In the genomic region with DNA sequence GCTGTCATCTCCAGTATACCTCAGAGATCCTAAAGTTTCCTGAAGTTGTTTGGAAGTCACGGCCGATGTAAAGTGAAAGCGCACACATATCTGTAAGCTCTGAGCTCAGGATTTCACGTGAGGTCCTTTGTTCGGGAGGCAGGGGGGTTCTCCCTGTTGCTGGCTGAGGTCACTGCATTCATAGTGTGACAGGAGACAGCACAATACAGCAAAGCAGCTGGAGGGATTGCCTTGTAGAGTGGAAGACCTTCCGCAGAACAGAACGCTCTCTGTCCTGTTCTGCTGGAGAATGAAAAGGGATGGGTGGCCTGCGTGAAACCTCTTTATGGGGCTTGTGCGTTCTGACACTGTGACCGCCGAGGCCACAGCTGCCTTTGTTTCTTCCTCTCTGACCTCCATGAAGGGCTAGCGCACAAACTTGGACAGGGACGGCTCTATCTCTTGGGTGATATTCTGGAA, we compare ENCODE assay signal across 9 cellular contexts. TPM values are rescaled to one million over a fixed set of nuclear protein-coding genes. Genes with fewer than 3 reads are reported as not detected.
DNase-seq lines count a peak whose midpoint lies in the region; ATAC-seq, FAIRE-seq and TF ChIP-seq lines count a peak whose summit lies in the region.
"Had no signal": no experiment of that assay in that cellular context is flagged by ENCODE, and none has a peak within 500 bp of the region (broad histone marks: within the 10 kb centered on the region; RNA-seq: fewer than 3 reads in every experiment).

No MANE protein-coding gene starts in this region.

- in situ Hi-C loops in K562 (cut with MboI) = loop anchor here (5.0 kb wide), 3 partner anchors 42 to 132 kb away; no protein-coding TSS in a partner anchor

- BruUV-seq in K562 (replicated peaks; lab: Mats Ljungman, UMichigan) = no TSS peak

- TF ChIP-seq CTCF in K562 (IDR thresholded peaks at IDR 0.05 in 2 of 3, conservative IDR thresholded peaks at IDR 0.05 in 1 of 3; ENCODE audit: insufficient read depth in 2 of 3, low read depth in 1 of 3, low read length in 3 of 3) = no peak

- POLR2A ChIA-PET in K562 (lab: Yijun Ruan, JAX) = interaction anchor here (0.6 to 1.7 kb wide), 6 partner anchors 9 to 154 kb away, joined by 3 to 8 read pairs (median 4); a partner anchor contains a TSS

- peak overlapping the region; percentile 61 to 65; a peak in 3 of 4 replicates for H3K9ac ChIP-seq in K562 (ENCODE audit: insufficient read depth in 1 of 2, low read depth in 2 of 2, low read length in 2 of 2)

- DNase-seq in T-helper 1 cell (no peak), K562 (ENCODE audit: extremely low read depth in 1 of 4, low spot score in 3 of 4) (no peak), memory B cell (ENCODE audit: low spot score in 2 of 2) (no peak), SHP77 treated with DMSO at 0.1 percent for 48 hours (lab: John Stamatoyannopoulos, UW) (no peak), NCI-H1105 treated with DMSO at 0.1 percent for 48 hours (lab: John Stamatoyannopoulos, UW) (no peak), DMS153 treated with DMSO at 0.1 percent for 48 hours (lab: John Stamatoyannopoulos, UW; ENCODE audit: unreplicated experiment) (no peak)
- DNase-seq: 8988T had no signal

- H3K4me3 ChIP-seq in K562 = no peak overlapping the region

- no peak for TF ChIP-seq EP300 in K562 (IDR thresholded peaks at IDR 0.05; ENCODE audit: low read length)

- no peaks in the 10 kb centered on the region for H4K20me1 ChIP-seq in K562 (replicated peaks; ENCODE audit: control insufficient read depth, insufficient read depth, low read length)

- H3K79me2 ChIP-seq in K562 (ENCODE audit: control insufficient read depth, insufficient read depth, low read length) = no peaks in the 10 kb centered on the region

- H3K36me3 ChIP-seq in K562 (ENCODE audit: control insufficient read depth, insufficient read depth, low read length) = no peaks in the 10 kb centered on the region

- ATAC-seq in K562 = no peak
- ATAC-seq in memory B cell (ENCODE audit: low read depth) = no peak

- no peaks in the 10 kb centered on the region for H3K27me3 Mint-ChIP-seq in T-helper 1 cell treated with Interleukin-12 subunit alpha and Interleukin-12 subunit beta and Interleukin-4 antibody, amounts not matched to agents 30 μg/mL and 1 μg/mL, for 36 hours (ENCODE audit: low read depth)
- no peaks in the 10 kb centered on the region for H3K27me3 Mint-ChIP-seq in memory B cell

- peak overlapping the region; percentile 93 for H2AFZ ChIP-seq in K562 (ENCODE audit: low read depth, low read length)

- no peak for FAIRE-seq in K562 (lab: Jason Lieb, UNC)

- H3K27me3 ChIP-seq in K562 (ENCODE audit: control insufficient read depth in 2 of 2, insufficient read depth in 2 of 2, low read length in 2 of 2) = no peaks in the 10 kb centered on the region

- intact Hi-C loops in K562 (cut with micrococcal nuclease) = no loop called here

- H3K4me3 Mint-ChIP-seq in T-helper 1 cell treated with Interleukin-12 subunit alpha and Interleukin-12 subunit beta and Interleukin-4 antibody, amounts not matched to agents 30 μg/mL and 1 μg/mL, for 36 hours = peak overlapping the region; percentile 21
- peak overlapping the region; percentile 71 for H3K4me3 Mint-ChIP-seq in memory B cell

- TF ChIP-seq RAD21 in K562 (CRISPR knock-in tag; conservative IDR thresholded peaks at IDR 0.05 in 1 of 2, IDR thresholded peaks at IDR 0.05 in 1 of 2) = no peak

- peaks cover 3% of the 10 kb centered on the region for H3K9me3 Mint-ChIP-seq in T-helper 1 cell treated with Interleukin-12 subunit alpha and Interleukin-12 subunit beta and Interleukin-4 antibody, amounts not matched to agents 30 μg/mL and 1 μg/mL, for 36 hours
- H3K9me3 Mint-ChIP-seq in memory B cell = no peaks in the 10 kb centered on the region

- no peak for TF ChIP-seq POLR2A in K562 (conservative IDR thresholded peaks at IDR 0.05)

- H3K9me3 ChIP-seq in K562 (replicated peaks; ENCODE audit: control insufficient read depth, insufficient read depth, low read depth, low read length) = no peaks in the 10 kb centered on the region

- H3K9me1 ChIP-seq in K562 (ENCODE audit: control insufficient read depth, insufficient read depth, low read length) = no peaks in the 10 kb centered on the region

- peaks cover 48 to 76% of the 10 kb centered on the region in 2 experiments for H3K4me1 ChIP-seq in K562 (replicated peaks in 1 of 2; ENCODE audit: control insufficient read depth in 2 of 2, insufficient read depth in 2 of 2, low read length in 2 of 2)

- H3K4me2 ChIP-seq in K562 (ENCODE audit: insufficient read depth, low read length) = peak overlapping the region; percentile 73; the same call in 1 of the 2 replicates

- peak overlapping the region; percentile 100 for H3K27ac Mint-ChIP-seq in T-helper 1 cell treated with Interleukin-12 subunit alpha and Interleukin-12 subunit beta and Interleukin-4 antibody, amounts not matched to agents 30 μg/mL and 1 μg/mL, for 36 hours
- H3K27ac Mint-ChIP-seq in memory B cell = peak overlapping the region; percentile 97

- WGBS in K562 (ENCODE audit: insufficient coverage, low coverage, missing lambda C conversion rate) = 84% methylated on average over 13 of the region's 13 CpGs

- peaks cover 74% of the 10 kb centered on the region for H3K4me1 Mint-ChIP-seq in T-helper 1 cell treated with Interleukin-12 subunit alpha and Interleukin-12 subunit beta and Interleukin-4 antibody, amounts not matched to agents 30 μg/mL and 1 μg/mL, for 36 hours (ENCODE audit: low read depth)
- peaks cover 45% of the 10 kb centered on the region for H3K4me1 Mint-ChIP-seq in memory B cell

- H3K27ac ChIP-seq in K562 (ENCODE audit: extremely low read depth, low read depth, low read length) (peak overlapping the region; percentile 98), temporal lobe (ENCODE audit: low read depth, low read length) (peak overlapping the region; percentile 42)

- CTCF ChIA-PET in K562 (lab: Yijun Ruan, JAX; ENCODE audit: low intra/inter-chr PET ratio) = no interaction called here

- peaks cover 3% of the 10 kb centered on the region for H3K36me3 Mint-ChIP-seq in T-helper 1 cell treated with Interleukin-12 subunit alpha and Interleukin-12 subunit beta and Interleukin-4 antibody, amounts not matched to agents 30 μg/mL and 1 μg/mL, for 36 hours (ENCODE audit: low read depth)
- H3K36me3 Mint-ChIP-seq in memory B cell = peaks cover 1% of the 10 kb centered on the region

TF ChIP-seq in K562, 482 proteins besides CTCF, POLR2A, EP300 and RAD21 (continues in another document):
- TF ChIP-seq WHSC1 (IDR thresholded peaks at IDR 0.05; ENCODE audit: low read length) (peak; percentile 81), ZKSCAN8 (CRISPR knock-in tag; IDR thresholded peaks at IDR 0.05) (no peak), ZBTB1 (CRISPR knock-in tag; IDR thresholded peaks at IDR 0.05; ENCODE audit: borderline replicate concordance, low read depth) (no peak), ZNF232 (CRISPR knock-in tag; IDR thresholded peaks at IDR 0.05) (no peak)
- TF ChIP-seq, protein P1, sequence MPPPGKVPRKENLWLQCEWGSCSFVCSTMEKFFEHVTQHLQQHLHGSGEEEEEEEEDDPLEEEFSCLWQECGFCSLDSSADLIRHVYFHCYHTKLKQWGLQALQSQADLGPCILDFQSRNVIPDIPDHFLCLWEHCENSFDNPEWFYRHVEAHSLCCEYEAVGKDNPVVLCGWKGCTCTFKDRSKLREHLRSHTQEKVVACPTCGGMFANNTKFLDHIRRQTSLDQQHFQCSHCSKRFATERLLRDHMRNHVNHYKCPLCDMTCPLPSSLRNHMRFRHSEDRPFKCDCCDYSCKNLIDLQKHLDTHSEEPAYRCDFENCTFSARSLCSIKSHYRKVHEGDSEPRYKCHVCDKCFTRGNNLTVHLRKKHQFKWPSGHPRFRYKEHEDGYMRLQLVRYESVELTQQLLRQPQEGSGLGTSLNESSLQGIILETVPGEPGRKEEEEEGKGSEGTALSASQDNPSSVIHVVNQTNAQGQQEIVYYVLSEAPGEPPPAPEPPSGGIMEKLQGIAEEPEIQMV (tag; conservative IDR thresholded peaks at IDR 0.05; ENCODE audit: low read depth) = no peak

RNA-seq across cellular contexts. Expression of a gene that starts 13.4 kb away (rescaled TPM):
- 11.1 and 19.1 TPM in 2 replicates for total RNA-seq in K562 (2011; cell fraction: chromatin; rRNA removed; ENCODE audit: low replicate concordance)
- total RNA-seq in K562 (2011; cell fraction: nucleolus; rRNA removed) = 13.9 and 18.2 TPM in 2 replicates
- total RNA-seq in K562 (2011; cell fraction: nucleoplasm; rRNA removed) = 16.9 and 26.9 TPM in 2 replicates
- total RNA-seq in K562 (2014; rRNA removed) (36.7 and 41.2 TPM in 2 replicates), K562 (2014; rRNA removed; fragmentation: Illumina TruSeq; extraction: Trizol) (49.3 and 62.5 TPM in 2 replicates), K562 (2015; rRNA removed; fragmentation: Illumina TruSeq; extraction: Trizol) (31.9 and 33.9 TPM in 2 replicates), K562 (2021) (45.6 and 46.5 TPM in 2 replicates), temporal lobe (1.7 TPM)
- polyA plus RNA-seq in K562 (2011; rRNA removed) (49.4 and 108 TPM in 2 replicates), K562 (2014; fragmentation: Illumina TruSeq; extraction: Trizol) (57.7 and 78.3 TPM in 2 replicates), K562 (2014; fragmentation: Nextera tagmentation; extraction: Ambion mirVana) (10 to 100 TPM; 63.8 to 68.7 TPM), K562 (2014; rRNA removed) (61.9 and 66.9 TPM in 2 replicates)
- polyA plus RNA-seq in K562 (2011; cell fraction: cytosol; rRNA removed) = 24.3 and 27.5 TPM in 2 replicates
- 22.6 and 24.2 TPM in 2 replicates for polyA plus RNA-seq in K562 (2011; cell fraction: nucleus; rRNA removed)
- polyA plus RNA-seq in K562 (2012) = 44.7 and 93.0 TPM in 2 replicates
- polyA minus RNA-seq in K562 (2011; rRNA and poly(A)+ RNA removed) = 48.6 and 55.2 TPM in 2 replicates
- 25.9 and 43.6 TPM in 2 replicates for polyA minus RNA-seq in K562 (2011; cell fraction: cytosol; rRNA and poly(A)+ RNA removed)
- 20.3 and 22.5 TPM in 2 replicates for polyA minus RNA-seq in K562 (2011; cell fraction: nucleus; rRNA and poly(A)+ RNA removed)

RNA-seq across cellular contexts. Expression of a gene that starts 48.0 kb away (rescaled TPM):
- total RNA-seq in K562 (2011; cell fraction: chromatin; rRNA removed; ENCODE audit: low replicate concordance) = 38.5 and 40.9 TPM in 2 replicates
- total RNA-seq in K562 (2011; cell fraction: nucleolus; rRNA removed) = 25.5 and 30.9 TPM in 2 replicates
- total RNA-seq in K562 (2011; cell fraction: nucleoplasm; rRNA removed) = 39.8 and 60.8 TPM in 2 replicates
- total RNA-seq in K562 (2014; rRNA removed) = 18.8 and 18.9 TPM in 2 replicates
- total RNA-seq in K562 (2014; rRNA removed; fragmentation: Illumina TruSeq; extraction: Trizol) = 30.7 and 37.5 TPM in 2 replicates
- 18.4 and 21.5 TPM in 2 replicates for total RNA-seq in K562 (2015; rRNA removed; fragmentation: Illumina TruSeq; extraction: Trizol)
- total RNA-seq in K562 (2021) = 31.7 and 37.0 TPM in 2 replicates
- polyA plus RNA-seq in K562 (2011; rRNA removed) = 72.3 and 136 TPM in 2 replicates
- polyA plus RNA-seq in K562 (2011; cell fraction: cytosol; rRNA removed) = 68.2 and 93.0 TPM in 2 replicates
- polyA plus RNA-seq in K562 (2011; cell fraction: nucleus; rRNA removed) = 24.3 and 46.3 TPM in 2 replicates
- 21.2 and 35.3 TPM in 2 replicates for polyA plus RNA-seq in K562 (2012)
- polyA plus RNA-seq in K562 (2014; fragmentation: Illumina TruSeq; extraction: Trizol) = 34.6 and 40.3 TPM in 2 replicates
- 10 to 100 TPM; 12.1 to 20.0 TPM for polyA plus RNA-seq in K562 (2014; fragmentation: Nextera tagmentation; extraction: Ambion mirVana)
- 26.6 and 32.2 TPM in 2 replicates for polyA plus RNA-seq in K562 (2014; rRNA removed)
- polyA minus RNA-seq in K562 (2011; rRNA and poly(A)+ RNA removed) = 75.4 and 149 TPM in 2 replicates
- polyA minus RNA-seq in K562 (2011; cell fraction: cytosol; rRNA and poly(A)+ RNA removed) = 34.9 and 85.8 TPM in 2 replicates
- 14.3 and 16.3 TPM in 2 replicates for polyA minus RNA-seq in K562 (2011; cell fraction: nucleus; rRNA and poly(A)+ RNA removed)
- total RNA-seq in temporal lobe = 6.9 TPM
